8 cellular contexts compared by ENCODE assay signal in the genomic region with DNA sequence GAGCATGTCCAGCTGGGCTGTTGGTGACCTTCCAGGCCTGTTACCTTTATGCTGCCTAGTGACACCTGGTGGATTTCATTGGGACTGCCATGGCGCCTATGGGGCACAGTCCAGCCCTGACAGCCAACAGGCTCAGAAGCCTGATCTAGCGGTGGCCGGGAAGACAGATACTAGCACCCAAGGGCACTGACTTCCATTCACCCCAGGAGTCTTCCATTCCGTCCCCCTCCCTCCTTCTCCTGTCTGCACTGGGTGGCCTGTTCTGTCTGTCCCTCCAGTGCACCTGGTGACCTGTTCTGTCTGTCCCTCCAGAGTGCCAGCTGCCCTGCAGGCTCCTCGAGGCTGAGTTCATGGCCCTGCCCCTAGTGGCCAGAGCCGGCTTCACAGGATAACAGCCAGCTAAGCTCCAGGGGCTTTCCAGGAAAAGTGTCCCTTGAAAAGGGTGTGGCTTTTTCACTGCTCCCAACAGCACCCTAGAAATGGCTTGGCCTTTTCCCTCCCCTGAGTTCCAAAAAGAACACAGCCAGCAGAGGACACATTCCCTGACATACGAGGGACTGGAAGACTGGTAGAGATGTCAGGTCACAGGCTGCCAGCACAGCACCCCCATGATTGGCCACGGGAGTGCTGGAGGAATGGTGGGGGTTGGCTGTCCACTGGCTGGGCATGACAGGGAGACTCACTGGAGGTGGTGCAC. TPM values are rescaled to one million over a fixed set of nuclear protein-coding genes. Genes with fewer than 3 reads are reported as not detected.
DNase-seq lines count a peak whose midpoint lies in the region; ATAC-seq and TF ChIP-seq lines count a peak whose summit lies in the region.
"Not testable (repeated sequence)": the region's sequence is repeated elsewhere in the genome, so short reads cannot be mapped to it uniquely, and the experiment has no call there.

No MANE protein-coding gene starts in this region.

- H2BK12ac ChIP-seq in mesenchymal stem cell (ENCODE audit: low read length in 2 of 2): peak overlapping the region in 1 of 2 experiments; percentile 61

- H3K4me3 ChIP-seq in fibroblast of lung (replicated peaks in 1 of 4; ENCODE audit: control extremely low read depth in 1 of 4, insufficient read depth in 1 of 4, low read depth in 3 of 4, low read length in 4 of 4): not testable (repeated sequence)
- peak overlapping the region in 1 of 2 experiments; percentile 60 for H3K4me3 ChIP-seq in mesenchymal stem cell (ENCODE audit: insufficient read depth in 1 of 2, low read depth in 1 of 2, low read length in 2 of 2)

- not testable (repeated sequence) for H3K79me2 ChIP-seq in fibroblast of lung (ENCODE audit: control insufficient read depth, insufficient read depth, low read length)

- DNase-seq in AG08396 (ENCODE audit: low spot score): peak; percentile 60
- peak; percentile 78 for DNase-seq in RPMI7951 (ENCODE audit: low read depth)
- peak; percentile 39 to 52 for DNase-seq in fibroblast of lung (ENCODE audit: low read depth in 2 of 2)
- DNase-seq in mesenchymal stem cell: peak; percentile 83
- DNase-seq in stimulated activated CD4-positive, alpha-beta T cell treated with anti-CD3 and anti-CD28 coated beads, Interleukin-4, amount 100 ng/mL, for 1 hour: peak; percentile 74

- not testable (repeated sequence) for H3K36me3 ChIP-seq in fibroblast of lung (ENCODE audit: control insufficient read depth, insufficient read depth, low read length); mesenchymal stem cell (ENCODE audit: control insufficient read depth in 1 of 2, insufficient read depth in 2 of 2, low read depth in 1 of 2, low read length in 2 of 2)

- not testable (repeated sequence) for H2BK5ac ChIP-seq in mesenchymal stem cell (ENCODE audit: low read depth, low read length, poor library complexity, severe bottlenecking)

- not testable (repeated sequence) for H4K91ac ChIP-seq in mesenchymal stem cell (ENCODE audit: low read length)

- H2BK15ac ChIP-seq in mesenchymal stem cell (ENCODE audit: low read depth, poor library complexity, severe bottlenecking): not testable (repeated sequence)

- WGBS in mesenchymal stem cell: 21% methylated on average over 8 of the region's 8 CpGs

- H3K4me1 ChIP-seq in fibroblast of lung (ENCODE audit: control insufficient read depth, extremely low read depth, insufficient read depth, low read length); mesenchymal stem cell (ENCODE audit: control insufficient read depth, insufficient read depth, low read depth, low read length): not testable (repeated sequence)

- H3K4ac ChIP-seq in mesenchymal stem cell (ENCODE audit: low read depth in 1 of 2, low read length in 2 of 2): not testable (repeated sequence)

- H3K4me1 Mint-ChIP-seq in activated T-helper 17 cell treated with anti-CD3 and anti-CD28 coated beads, Interleukin-2, amount 50 U/mL, for 72 hours: not testable (repeated sequence)

- peak; percentile 91 for ATAC-seq in GM19023 (IDR thresholded peaks at IDR 0.05; ENCODE audit: unreplicated experiment)
- peak; percentile 73 for ATAC-seq in HG03045 (IDR thresholded peaks at IDR 0.05; ENCODE audit: unreplicated experiment)
- peak; percentile 97 for ATAC-seq in activated T-helper 17 cell treated with anti-CD3 and anti-CD28 coated beads, Interleukin-2, amount 50 U/mL, for 72 hours (replicated peaks)

- H2BK120ac ChIP-seq in mesenchymal stem cell (ENCODE audit: low read depth, low read length): not testable (repeated sequence)

- H3K14ac ChIP-seq in mesenchymal stem cell (ENCODE audit: low read length in 2 of 2): peak overlapping the region in 1 of 2 experiments; percentile 38

- H3K9me3 Mint-ChIP-seq in activated T-helper 17 cell treated with anti-CD3 and anti-CD28 coated beads, Interleukin-2, amount 50 U/mL, for 72 hours: not testable (repeated sequence)

- not testable (repeated sequence) for H3K27ac Mint-ChIP-seq in activated T-helper 17 cell treated with anti-CD3 and anti-CD28 coated beads, Interleukin-2, amount 50 U/mL, for 72 hours

- peak overlapping the region; percentile 51 for H3K4me2 ChIP-seq in fibroblast of lung (ENCODE audit: extremely low read depth, insufficient read depth, low read length)
- H3K4me2 ChIP-seq in mesenchymal stem cell (ENCODE audit: low read length, poor library complexity, severe bottlenecking): peak overlapping the region; percentile 71

- H3K27me3 Mint-ChIP-seq in activated T-helper 17 cell treated with anti-CD3 and anti-CD28 coated beads, Interleukin-2, amount 50 U/mL, for 72 hours: not testable (repeated sequence)

- H3K4me3 Mint-ChIP-seq in activated T-helper 17 cell treated with anti-CD3 and anti-CD28 coated beads, Interleukin-2, amount 50 U/mL, for 72 hours: peak overlapping the region; percentile 73

- H4K8ac ChIP-seq in mesenchymal stem cell (ENCODE audit: low read length): not testable (repeated sequence)

- H3K36me3 Mint-ChIP-seq in activated T-helper 17 cell treated with anti-CD3 and anti-CD28 coated beads, Interleukin-2, amount 50 U/mL, for 72 hours (ENCODE audit: low read depth): not testable (repeated sequence)

- not testable (repeated sequence) for H3K9ac ChIP-seq in fibroblast of lung (ENCODE audit: insufficient read depth, low read length); mesenchymal stem cell (ENCODE audit: low read length)

- H2AFZ ChIP-seq in fibroblast of lung (ENCODE audit: low read length) (peak overlapping the region; percentile 83), mesenchymal stem cell (ENCODE audit: low read depth, low read length) (peak overlapping the region; percentile 46)

- H3K9me3 ChIP-seq in fibroblast of lung (ENCODE audit: control insufficient read depth, insufficient read depth, low read depth, low read length); mesenchymal stem cell (ENCODE audit: control insufficient read depth, low read length): not testable (repeated sequence)

- H3K27me3 ChIP-seq in fibroblast of lung (ENCODE audit: control insufficient read depth, insufficient read depth, low read length): not testable (repeated sequence)
- H3K27me3 ChIP-seq in mesenchymal stem cell (ENCODE audit: control insufficient read depth in 1 of 2, insufficient read depth in 1 of 2, low read length in 2 of 2): peaks cover 9 to 26% of the 10 kb centered on the region in 2 experiments

- H3K79me1 ChIP-seq in mesenchymal stem cell (replicated peaks; ENCODE audit: low read length, poor library complexity, severe bottlenecking): not testable (repeated sequence)

- H3K27ac ChIP-seq in fibroblast of lung (ENCODE audit: insufficient read depth, low read length); mesenchymal stem cell (ENCODE audit: low read length, poor library complexity, severe bottlenecking): not testable (repeated sequence)

- not testable (repeated sequence) for H3K18ac ChIP-seq in mesenchymal stem cell (ENCODE audit: low read depth in 1 of 2, low read length in 2 of 2)

- peak; percentile 64 to 83 for TF ChIP-seq CTCF in fibroblast of lung (conservative IDR thresholded peaks at IDR 0.05 in 1 of 2, IDR thresholded peaks at IDR 0.05 in 1 of 2; ENCODE audit: low read depth in 1 of 2, low read length in 2 of 2)

- not testable (repeated sequence) for H2AK5ac ChIP-seq in mesenchymal stem cell (ENCODE audit: low read length, severe bottlenecking)

- H3K23ac ChIP-seq in mesenchymal stem cell (ENCODE audit: low read length in 2 of 2): not testable (repeated sequence)

- H4K20me1 ChIP-seq in fibroblast of lung (ENCODE audit: control insufficient read depth, extremely low read depth, insufficient read depth, low read length): not testable (repeated sequence)

RNA-seq across cellular contexts. Expression of a gene that starts 15.2 kb away (rescaled TPM):
- total RNA-seq in RPMI7951 (2014; rRNA removed; shearing (Covaris generic)): not detected in 2 replicates
- total RNA-seq in activated T-helper 17 cell treated with anti-CD3 and anti-CD28 coated beads, Interleukin-2, amount 50 U/mL, for 72 hours: under 1 TPM; 0.22 to 0.32 TPM
- total RNA-seq in fibroblast of lung: 0.26 TPM in 1 of 2 replicates, not detected in the other
- polyA plus RNA-seq in fibroblast of lung: not detected in 2 replicates
- not detected in 2 replicates for polyA plus RNA-seq in fibroblast of lung (2012)
- not detected in 2 replicates for polyA minus RNA-seq in fibroblast of lung (ENCODE audit: low replicate concordance)
- polyA plus RNA-seq in mesenchymal stem cell (2013, experiment 1 of 2): not detected
- polyA plus RNA-seq in mesenchymal stem cell (2013, experiment 2 of 2): not detected

RNA-seq across cellular contexts. Expression of a gene that starts 15.2 kb away (rescaled TPM):
- 24.4 and 26.7 TPM in 2 replicates for total RNA-seq in RPMI7951 (2014; rRNA removed; shearing (Covaris generic))
- total RNA-seq in activated T-helper 17 cell treated with anti-CD3 and anti-CD28 coated beads, Interleukin-2, amount 50 U/mL, for 72 hours: 10 to 100 TPM; 13.5 to 17.0 TPM
- 18.7 and 27.9 TPM in 2 replicates for total RNA-seq in fibroblast of lung
- polyA plus RNA-seq in fibroblast of lung: 22.9 and 29.4 TPM in 2 replicates
- polyA plus RNA-seq in fibroblast of lung (2012): 15.7 and 18.3 TPM in 2 replicates
- 5.9 and 17.0 TPM in 2 replicates for polyA minus RNA-seq in fibroblast of lung (ENCODE audit: low replicate concordance)
- polyA plus RNA-seq in mesenchymal stem cell (2013, experiment 1 of 2): 18.9 TPM
- polyA plus RNA-seq in mesenchymal stem cell (2013, experiment 2 of 2): 19.6 TPM

RNA-seq across cellular contexts. Expression of a gene that starts 16.3 kb away (rescaled TPM):
- not detected in 2 replicates for total RNA-seq in RPMI7951 (2014; rRNA removed; shearing (Covaris generic))
- total RNA-seq in activated T-helper 17 cell treated with anti-CD3 and anti-CD28 coated beads, Interleukin-2, amount 50 U/mL, for 72 hours: under 1 TPM in 1 of 2 donors, not detected in 1; 0.13 TPM
- total RNA-seq in fibroblast of lung: not detected in 2 replicates
- polyA plus RNA-seq in fibroblast of lung: not detected in 2 replicates
- not detected in 2 replicates for polyA plus RNA-seq in fibroblast of lung (2012)
- not detected in 2 replicates for polyA minus RNA-seq in fibroblast of lung (ENCODE audit: low replicate concordance)
- not detected for polyA plus RNA-seq in mesenchymal stem cell (2013, experiment 1 of 2)
- polyA plus RNA-seq in mesenchymal stem cell (2013, experiment 2 of 2): not detected
